In genomic region chr21:44854664-44855446, GRCh38 we compare ENCODE assay signal across 12 cellular contexts. TPM values are rescaled to one million over a fixed set of nuclear protein-coding genes. Genes with fewer than 3 reads are reported as not detected.
A peak's percentile ranks its signal among the peaks of the same experiment; 100 is the strongest.
DNase-seq lines count a peak whose midpoint lies in the region; ATAC-seq and TF ChIP-seq lines count a peak whose summit lies in the region.
"Had no signal": no experiment of that assay in that cellular context is flagged by ENCODE, and none has a peak within 500 bp of the region (broad histone marks: within the 10 kb centered on the region; RNA-seq: fewer than 3 reads in every experiment).

No MANE protein-coding gene starts in this region.

- H3K27ac Mint-ChIP-seq in CD4-positive, CD25-positive, alpha-beta regulatory T cell = peak overlapping the region; percentile 2 to 71 (median 38)
- peak overlapping the region; percentile 58 for H3K27ac Mint-ChIP-seq in activated CD8-positive, alpha-beta T cell treated with anti-CD3 and anti-CD28 coated beads, Interleukin-2, amount 10 ng/mL, durations not matched to agents 7 days and 5 days
- H3K27ac Mint-ChIP-seq: dendritic cell treated with granulocyte-macrophage colony-stimulating factor and Interleukin-4, amounts not matched to agents 40 ng/mL and 50 ng/mL, for 4 days had no signal

- POLR2A ChIA-PET in HEK293 (lab: Yijun Ruan, JAX) = interaction anchor here (0.6 kb wide), 2 partner anchors 16 to 53 kb away, joined by 3 to 10 read pairs; partner anchors contain the start of gene UBE2G2
- POLR2A ChIA-PET in activated CD8-positive, alpha-beta T cell treated with anti-CD3 and anti-CD28 coated beads, Interleukin-2, amount 10 ng/mL, durations not matched to agents 7 days and 5 days (lab: Charles Lee) = interaction anchor here (1.0 kb wide), 1 partner anchor 45 kb away, joined by 3 read pairs; no protein-coding TSS in a partner anchor

- TF ChIP-seq CTCF in HEK293 (tag by site-specific recombination; IDR thresholded peaks at IDR 0.05) = no peak

- H3K36me3 Mint-ChIP-seq in CD4-positive, CD25-positive, alpha-beta regulatory T cell = peaks cover 32% of the 10 kb centered on the region
- peaks cover 69% of the 10 kb centered on the region for H3K36me3 Mint-ChIP-seq in activated CD8-positive, alpha-beta T cell treated with anti-CD3 and anti-CD28 coated beads, Interleukin-2, amount 10 ng/mL, durations not matched to agents 7 days and 5 days (ENCODE audit: low read depth)

- no peak overlapping the region for H3K4me3 ChIP-seq in CD4-positive, CD25-positive, alpha-beta regulatory T cell (ENCODE audit: low read depth, low read length)
- H3K4me3 ChIP-seq in HEK293 (ENCODE audit: low read depth, low read length) = no peak overlapping the region

- H3K27ac ChIP-seq in CD4-positive, CD25-positive, alpha-beta regulatory T cell (ENCODE audit: insufficient read depth, low read length, poor library complexity, severe bottlenecking) = no peak overlapping the region
- no peak overlapping the region for H3K27ac ChIP-seq in HEK293 (ENCODE audit: extremely low read depth, low read depth, low read length)
- H3K27ac ChIP-seq: C4-2B had no signal

- no peak for ATAC-seq in CD4-positive, CD25-positive, alpha-beta regulatory T cell (ENCODE audit: low read depth in 2 of 2)
- ATAC-seq in activated CD8-positive, alpha-beta T cell treated with anti-CD3 and anti-CD28 coated beads, Interleukin-2, amount 10 ng/mL, durations not matched to agents 7 days and 5 days = peak; percentile 45
- ATAC-seq in HG02981 (IDR thresholded peaks at IDR 0.05; ENCODE audit: unreplicated experiment) = no peak

- no peaks in the 10 kb centered on the region for H3K27me3 Mint-ChIP-seq in CD4-positive, CD25-positive, alpha-beta regulatory T cell
- no peaks in the 10 kb centered on the region for H3K27me3 Mint-ChIP-seq in activated CD8-positive, alpha-beta T cell treated with anti-CD3 and anti-CD28 coated beads, Interleukin-2, amount 10 ng/mL, durations not matched to agents 7 days and 5 days (ENCODE audit: low read depth)
- H3K27me3 Mint-ChIP-seq: dendritic cell treated with granulocyte-macrophage colony-stimulating factor and Interleukin-4, amounts not matched to agents 40 ng/mL and 50 ng/mL, for 4 days had no signal

- H3K27me3 ChIP-seq in CD4-positive, CD25-positive, alpha-beta regulatory T cell (ENCODE audit: control insufficient read depth, insufficient read depth, low read length) = no peaks in the 10 kb centered on the region

- H3K9me3 ChIP-seq in CD4-positive, CD25-positive, alpha-beta regulatory T cell (ENCODE audit: control insufficient read depth in 2 of 2, low read length in 2 of 2) = no peaks in the 10 kb centered on the region
- no peaks in the 10 kb centered on the region for H3K9me3 ChIP-seq in HEK293 (ENCODE audit: control insufficient read depth, insufficient read depth, low read depth, low read length)

- H3K36me3 ChIP-seq in CD4-positive, CD25-positive, alpha-beta regulatory T cell (ENCODE audit: control insufficient read depth, insufficient read depth, low read length) = peaks cover 88% of the 10 kb centered on the region
- peaks cover under 1 to 94% of the 10 kb centered on the region in 2 experiments; a peak in 2 of 3 replicates for H3K36me3 ChIP-seq in HEK293 (ENCODE audit: control insufficient read depth in 2 of 2, insufficient read depth in 1 of 2, low read length in 2 of 2)

- peaks cover 0 to 2% (median 0%) of the 10 kb centered on the region in 7 donors for H3K9me3 Mint-ChIP-seq in CD4-positive, CD25-positive, alpha-beta regulatory T cell
- no peaks in the 10 kb centered on the region for H3K9me3 Mint-ChIP-seq in activated CD8-positive, alpha-beta T cell treated with anti-CD3 and anti-CD28 coated beads, Interleukin-2, amount 10 ng/mL, durations not matched to agents 7 days and 5 days (ENCODE audit: insufficient read depth)
- H3K9me3 Mint-ChIP-seq: dendritic cell treated with granulocyte-macrophage colony-stimulating factor and Interleukin-4, amounts not matched to agents 40 ng/mL and 50 ng/mL, for 4 days had no signal

- CTCF ChIA-PET in HEK293 (lab: Yijun Ruan, JAX) = interaction anchor here (1.2 kb wide), 1 partner anchor 9 kb away, joined by 3 read pairs; no protein-coding TSS in a partner anchor
- CTCF ChIA-PET in activated CD8-positive, alpha-beta T cell treated with anti-CD3 and anti-CD28 coated beads, Interleukin-2, amount 10 ng/mL, durations not matched to agents 7 days and 5 days (lab: Charles Lee) = interaction anchor here (1.6 kb wide), 1 partner anchor 8 kb away, joined by 5 read pairs; no protein-coding TSS in a partner anchor

- peak overlapping the region in 1 of 4 donors; percentile 36 for H3K4me3 Mint-ChIP-seq in CD4-positive, CD25-positive, alpha-beta regulatory T cell
- H3K4me3 Mint-ChIP-seq in activated CD8-positive, alpha-beta T cell treated with anti-CD3 and anti-CD28 coated beads, Interleukin-2, amount 10 ng/mL, durations not matched to agents 7 days and 5 days = no peak overlapping the region
- H3K4me3 Mint-ChIP-seq: dendritic cell treated with granulocyte-macrophage colony-stimulating factor and Interleukin-4, amounts not matched to agents 40 ng/mL and 50 ng/mL, for 4 days had no signal

- peaks cover 2% of the 10 kb centered on the region for H3K4me1 ChIP-seq in CD4-positive, CD25-positive, alpha-beta regulatory T cell (ENCODE audit: control insufficient read depth, insufficient read depth, low read length, poor library complexity, severe bottlenecking)
- no peaks in the 10 kb centered on the region for H3K4me1 ChIP-seq in HEK293 (ENCODE audit: control insufficient read depth, insufficient read depth, low read length)

- H3K4me1 Mint-ChIP-seq in CD4-positive, CD25-positive, alpha-beta regulatory T cell = peaks cover 0 to 45% (median 11%) of the 10 kb centered on the region in 4 donors
- H3K4me1 Mint-ChIP-seq in activated CD8-positive, alpha-beta T cell treated with anti-CD3 and anti-CD28 coated beads, Interleukin-2, amount 10 ng/mL, durations not matched to agents 7 days and 5 days (ENCODE audit: low read depth) = peaks cover 28% of the 10 kb centered on the region

- DNase-seq in CD4-positive, CD25-positive, alpha-beta regulatory T cell = no peak
- DNase-seq in activated CD8-positive, alpha-beta T cell treated with anti-CD3 and anti-CD28 coated beads, Interleukin-2, amount 10 ng/mL, durations not matched to agents 7 days and 5 days = no peak
- DNase-seq in myocyte (ENCODE audit: low read depth) = peak; percentile 72
- no peak for DNase-seq in DMS114 treated with DMSO at 0.1 percent for 48 hours (lab: John Stamatoyannopoulos, UW; ENCODE audit: unreplicated experiment)
- DNase-seq in 8988T = no peak
- DNase-seq in AML-193 (lab: John Stamatoyannopoulos, UW) = no peak
- DNase-seq: anterior cingulate cortex, T-helper 9 cell had no signal

TF ChIP-seq in HEK293, 187 proteins besides CTCF, POLR2A, EP300 and RAD21:
- TF ChIP-seq ZBTB17 (tag by site-specific recombination; IDR thresholded peaks at IDR 0.05) (peak; percentile 44; the same call in 1 of the 2 replicates), ZNF561 (tag by site-specific recombination; IDR thresholded peaks at IDR 0.05; ENCODE audit: borderline replicate concordance) (no peak), SCRT2 (tag by site-specific recombination; IDR thresholded peaks at IDR 0.05) (no peak), ZNF184 (tag by site-specific recombination; IDR thresholded peaks at IDR 0.05) (no peak)

RNA-seq across cellular contexts. Expression of gene PTTG1IP, which starts 18.6 kb away (rescaled TPM):
- total RNA-seq in CD4-positive, CD25-positive, alpha-beta regulatory T cell = 98.3 TPM
- polyA plus RNA-seq in CD4-positive, CD25-positive, alpha-beta regulatory T cell = 100 to 1,000 TPM in 1 of 4 donors, 10 to 100 TPM in 3; 78.5 to 100 (median 95.1) TPM
- total RNA-seq in activated CD8-positive, alpha-beta T cell treated with anti-CD3 and anti-CD28 coated beads, Interleukin-2, amount 10 ng/mL, durations not matched to agents 7 days and 5 days = 10 to 100 TPM; 54.9 to 55.2 TPM
- 207 and 246 TPM in 2 replicates for total RNA-seq in myocyte
- 370 TPM for polyA plus RNA-seq in myocyte (2012)

RNA-seq across cellular contexts. Expression of gene SUMO3, which starts 37.0 kb away (rescaled TPM):
- total RNA-seq in CD4-positive, CD25-positive, alpha-beta regulatory T cell = 65.8 TPM
- 10 to 100 TPM; 76.3 to 88.9 (median 80.2) TPM for polyA plus RNA-seq in CD4-positive, CD25-positive, alpha-beta regulatory T cell
- 100 to 1,000 TPM in 1 of 2 experiments, 10 to 100 TPM in 1; 98.8 to 102 TPM for total RNA-seq in activated CD8-positive, alpha-beta T cell treated with anti-CD3 and anti-CD28 coated beads, Interleukin-2, amount 10 ng/mL, durations not matched to agents 7 days and 5 days
- total RNA-seq in myocyte = 78.6 and 79.5 TPM in 2 replicates
- 123 TPM for polyA plus RNA-seq in myocyte (2012)

RNA-seq across cellular contexts. Expression of gene UBE2G2, which starts 53.2 kb away (rescaled TPM):
- 109 TPM for total RNA-seq in CD4-positive, CD25-positive, alpha-beta regulatory T cell
- 10 to 100 TPM; 42.8 to 50.9 (median 49.0) TPM for polyA plus RNA-seq in CD4-positive, CD25-positive, alpha-beta regulatory T cell
- total RNA-seq in activated CD8-positive, alpha-beta T cell treated with anti-CD3 and anti-CD28 coated beads, Interleukin-2, amount 10 ng/mL, durations not matched to agents 7 days and 5 days = 10 to 100 TPM; 85.5 to 86.0 TPM
- total RNA-seq in myocyte = 98.0 and 99.8 TPM in 2 replicates
- polyA plus RNA-seq in myocyte (2012) = 113 TPM
